Comparison of ENCODE assay signal across 22 cellular contexts in the genomic region with DNA sequence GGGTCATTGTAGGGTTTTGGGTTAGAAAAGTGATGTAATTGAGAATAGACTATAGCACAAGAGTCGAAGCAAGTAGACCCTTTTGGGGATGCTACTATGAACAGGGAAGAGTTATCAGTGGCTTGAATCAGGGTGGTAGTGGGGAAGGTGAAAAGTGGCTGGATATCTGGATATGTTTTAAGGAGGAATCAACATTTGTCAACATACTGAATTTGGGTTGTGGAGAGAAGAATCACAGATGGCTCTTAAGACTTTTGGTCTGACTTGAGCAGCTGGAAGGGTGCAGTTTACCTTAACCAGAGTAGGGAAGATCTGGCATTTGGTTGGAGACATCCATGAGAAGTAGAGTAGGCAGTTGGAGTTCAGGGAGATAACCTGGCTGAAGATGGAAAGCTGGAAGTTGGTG. TPM values are rescaled to one million over a fixed set of nuclear protein-coding genes. Genes with fewer than 3 reads are reported as not detected.
DNase-seq lines count a peak whose midpoint lies in the region; ATAC-seq and TF ChIP-seq lines count a peak whose summit lies in the region.
"Had no signal": no experiment of that assay in that cellular context is flagged by ENCODE, and none has a peak within 500 bp of the region (broad histone marks: within the 10 kb centered on the region; RNA-seq: fewer than 3 reads in every experiment).

No MANE protein-coding gene starts in this region.

- H3K36me3 Mint-ChIP-seq in activated naive CD8-positive, alpha-beta T cell treated with anti-CD3 and anti-CD28 coated beads for 36 hours = no peaks in the 10 kb centered on the region
- H3K36me3 Mint-ChIP-seq in activated naive CD8-positive, alpha-beta T cell treated with anti-CD3 and anti-CD28 coated beads, Interleukin-2, amount 50 U/mL, for 24 hours (ENCODE audit: low read depth) = peaks cover 5% of the 10 kb centered on the region
- peaks cover 5% of the 10 kb centered on the region for H3K36me3 Mint-ChIP-seq in nephron progenitor cell (ENCODE audit: low read depth)
- H3K36me3 Mint-ChIP-seq: CD4-positive, alpha-beta memory T cell had no signal

- TF ChIP-seq POLR2A in HCT116 (IDR thresholded peaks at IDR 0.05; ENCODE audit: borderline replicate concordance, extremely low read depth, insufficient read depth, insufficient read length) = no peak

- H4K20me1 ChIP-seq in HCT116 (ENCODE audit: insufficient read depth) = no peaks in the 10 kb centered on the region
- H4K20me1 ChIP-seq: BLaER1 treated with 17β-estradiol and CSF1 and Interleukin-3, amounts not matched to agents 10 nM and 100 nM had no signal

- ATAC-seq in activated naive CD8-positive, alpha-beta T cell treated with anti-CD3 and anti-CD28 coated beads, Interleukin-2, amount 50 U/mL, for 24 hours = no peak
- ATAC-seq in HCT116 (no peak), HG03045 (IDR thresholded peaks at IDR 0.05; ENCODE audit: unreplicated experiment) (no peak)

- H3K27ac Mint-ChIP-seq in activated naive CD8-positive, alpha-beta T cell treated with anti-CD3 and anti-CD28 coated beads for 36 hours = peak overlapping the region; percentile 5
- no peak overlapping the region for H3K27ac Mint-ChIP-seq in activated naive CD8-positive, alpha-beta T cell treated with anti-CD3 and anti-CD28 coated beads, Interleukin-2, amount 50 U/mL, for 24 hours
- H3K27ac Mint-ChIP-seq in nephron progenitor cell = peak overlapping the region; percentile 2

- intact Hi-C loops in HCT116 (cut with micrococcal nuclease) = no loop called here

- BruUV-seq in HCT116 (replicated peaks; lab: Mats Ljungman, UMichigan) = no TSS peak

- no peaks in the 10 kb centered on the region for H3K4me1 ChIP-seq in HCT116 (ENCODE audit: control insufficient read depth in 1 of 2, insufficient read depth in 2 of 2, low read length in 2 of 2)
- H3K4me1 ChIP-seq: Caco-2 had no signal

- POLR2A ChIA-PET in HCT116 (lab: Charles Lee) (no interaction called here), RWPE1 (lab: Yijun Ruan, JAX; ENCODE audit: low non-redundant PET) (no interaction called here)

- no peaks in the 10 kb centered on the region for H3K9me3 ChIP-seq in HCT116 (ENCODE audit: control insufficient read depth in 1 of 2, insufficient read depth in 1 of 2, low read depth in 1 of 2, low read length in 2 of 2)
- H3K9me3 ChIP-seq: BLaER1 treated with 17β-estradiol and CSF1 and Interleukin-3, amounts not matched to agents 10 nM and 100 nM; Caco-2 had no signal

- H2AFZ ChIP-seq in HCT116 (ENCODE audit: low read depth, low read length, poor library complexity, severe bottlenecking) = no peak overlapping the region
- H2AFZ ChIP-seq: PC-9 had no signal

- H3K27me3 ChIP-seq in HCT116 (ENCODE audit: insufficient read depth, low read length) = no peaks in the 10 kb centered on the region
- H3K27me3 ChIP-seq: BLaER1 treated with 17β-estradiol and CSF1 and Interleukin-3, amounts not matched to agents 10 nM and 100 nM had no signal

- H3K27ac ChIP-seq in HCT116 (ENCODE audit: low read depth, low read length) = no peak overlapping the region
- H3K27ac ChIP-seq in RWPE1 = no peak overlapping the region
- H3K27ac ChIP-seq: BLaER1 treated with 17β-estradiol and CSF1 and Interleukin-3, amounts not matched to agents 10 nM and 100 nM; HL-60; KMS-11; PC-9 had no signal

- no peaks in the 10 kb centered on the region for H3K27me3 Mint-ChIP-seq in activated naive CD8-positive, alpha-beta T cell treated with anti-CD3 and anti-CD28 coated beads for 36 hours
- no peaks in the 10 kb centered on the region for H3K27me3 Mint-ChIP-seq in activated naive CD8-positive, alpha-beta T cell treated with anti-CD3 and anti-CD28 coated beads, Interleukin-2, amount 50 U/mL, for 24 hours
- no peaks in the 10 kb centered on the region for H3K27me3 Mint-ChIP-seq in nephron progenitor cell (ENCODE audit: low read depth, poor library complexity)
- H3K27me3 Mint-ChIP-seq: CD4-positive, alpha-beta memory T cell had no signal

- H3K4me3 Mint-ChIP-seq in activated naive CD8-positive, alpha-beta T cell treated with anti-CD3 and anti-CD28 coated beads for 36 hours = no peak overlapping the region
- H3K4me3 Mint-ChIP-seq in activated naive CD8-positive, alpha-beta T cell treated with anti-CD3 and anti-CD28 coated beads, Interleukin-2, amount 50 U/mL, for 24 hours = no peak overlapping the region
- H3K4me3 Mint-ChIP-seq in nephron progenitor cell = no peak overlapping the region
- H3K4me3 Mint-ChIP-seq: CD4-positive, alpha-beta memory T cell had no signal

- DNase-seq in activated naive CD8-positive, alpha-beta T cell treated with anti-CD3 and anti-CD28 coated beads for 36 hours = no peak
- DNase-seq in activated naive CD8-positive, alpha-beta T cell treated with anti-CD3 and anti-CD28 coated beads, Interleukin-2, amount 50 U/mL, for 24 hours = no peak
- no peak for DNase-seq in HCT116 (ENCODE audit: low read depth, low spot score)
- DNase-seq in NCI-H524 treated with DMSO at 0.1 percent for 48 hours (lab: John Stamatoyannopoulos, UW) = peak; percentile 25
- DNase-seq in nephron progenitor cell = no peak
- DNase-seq in RWPE1 (ENCODE audit: low spot score) = no peak
- DNase-seq: Caco-2; CD4-positive, alpha-beta memory T cell; DMS53; EL; GF-D8; H7; MV-4-11; NCI-H1105 treated with DMSO at 0.1 percent for 48 hours; NCI-H2029 treated with DMSO at 0.1 percent for 48 hours; PC-9; SIG-M5; T-helper 1 cell had no signal

- H3K36me3 ChIP-seq in HCT116 (ENCODE audit: control insufficient read depth in 1 of 2, insufficient read depth in 2 of 2, low read length in 2 of 2) = no peaks in the 10 kb centered on the region

- no peaks in the 10 kb centered on the region for H3K4me1 Mint-ChIP-seq in activated naive CD8-positive, alpha-beta T cell treated with anti-CD3 and anti-CD28 coated beads for 36 hours
- H3K4me1 Mint-ChIP-seq in activated naive CD8-positive, alpha-beta T cell treated with anti-CD3 and anti-CD28 coated beads, Interleukin-2, amount 50 U/mL, for 24 hours = no peaks in the 10 kb centered on the region
- no peaks in the 10 kb centered on the region for H3K4me1 Mint-ChIP-seq in nephron progenitor cell

- no peaks in the 10 kb centered on the region for H3K9me3 Mint-ChIP-seq in activated naive CD8-positive, alpha-beta T cell treated with anti-CD3 and anti-CD28 coated beads for 36 hours
- H3K9me3 Mint-ChIP-seq in activated naive CD8-positive, alpha-beta T cell treated with anti-CD3 and anti-CD28 coated beads, Interleukin-2, amount 50 U/mL, for 24 hours = no peaks in the 10 kb centered on the region
- no peaks in the 10 kb centered on the region for H3K9me3 Mint-ChIP-seq in nephron progenitor cell
- H3K9me3 Mint-ChIP-seq: CD4-positive, alpha-beta memory T cell had no signal

- CTCF ChIA-PET in HCT116 (lab: Charles Lee) (no interaction called here), RWPE1 (lab: Yijun Ruan, JAX) (interaction anchor here (0.7 kb wide), 1 partner anchor 114 kb away, joined by 3 read pairs; no protein-coding TSS in a partner anchor)

- H3K9ac ChIP-seq in HCT116 (ENCODE audit: low read length) = no peak overlapping the region
- H3K9ac ChIP-seq: BLaER1 treated with 17β-estradiol and CSF1 and Interleukin-3, amounts not matched to agents 10 nM and 100 nM; KMS-11 had no signal

- H3K79me2 ChIP-seq in HCT116 (ENCODE audit: insufficient read depth, low read length) = no peaks in the 10 kb centered on the region

- RAD21 ChIA-PET in HCT116 (lab: Charles Lee; ENCODE audit: low non-redundant PET in 1 of 2, low total read pairs in 2 of 2, uncharacterized antibody in 2 of 2, unreplicated experiment in 2 of 2) = no interaction called here

- TF ChIP-seq CTCF in HCT116 (IDR thresholded peaks at IDR 0.05 in 2 of 3, conservative IDR thresholded peaks at IDR 0.05 in 1 of 3; ENCODE audit: borderline replicate concordance in 1 of 3, insufficient read depth in 1 of 3, low read depth in 2 of 3, low read length in 2 of 3) (no peak), nephron progenitor cell (IDR thresholded peaks at IDR 0.05) (no peak), RWPE1 (conservative IDR thresholded peaks at IDR 0.05; ENCODE audit: low read depth) (no peak)

- TF ChIP-seq RAD21 in HCT116 (IDR thresholded peaks at IDR 0.05; ENCODE audit: low read depth) = no peak

- no peak overlapping the region for H3K4me3 ChIP-seq in HCT116 (replicated peaks in 1 of 2; ENCODE audit: low read depth in 1 of 2, low read length in 2 of 2)
- H3K4me3 ChIP-seq: BLaER1 treated with 17β-estradiol and CSF1 and Interleukin-3, amounts not matched to agents 10 nM and 100 nM; PC-9 had no signal

- H3K4me2 ChIP-seq in HCT116 (ENCODE audit: low read length) = no peak overlapping the region
- H3K4me2 ChIP-seq: BLaER1 treated with 17β-estradiol and CSF1 and Interleukin-3, amounts not matched to agents 10 nM and 100 nM; KMS-11; PC-9 had no signal

- H3K9me2 ChIP-seq in HCT116 (ENCODE audit: insufficient read depth) = no peaks in the 10 kb centered on the region

TF ChIP-seq in HCT116, 20 proteins besides CTCF, POLR2A, EP300 and RAD21:
- TF ChIP-seq POLR2AphosphoS5 (IDR thresholded peaks at IDR 0.05; ENCODE audit: low read depth, low read length) (0 out of 2 replicates have a peak, but pooled peaks have one; percentile 27), ATF3 (IDR thresholded peaks at IDR 0.05) (no peak)

RNA-seq across cellular contexts. Expression of gene FCHO2, which starts 38.5 kb away (rescaled TPM):
- under 1 TPM; 0.16 to 0.52 TPM for total RNA-seq in activated naive CD8-positive, alpha-beta T cell treated with anti-CD3 and anti-CD28 coated beads for 36 hours
- total RNA-seq in HCT116 (2021; ENCODE audit: unreplicated experiment) = 18.7 TPM
- polyA plus RNA-seq in HCT116 (2012) = 12.8 and 13.2 TPM in 2 replicates

Comparison
In these comparisons a context has a peak if more than half of its experiments do, and no peak if none do; other contexts are left out.
1. RNA of gene FCHO2, which starts 38.5 kb away (total RNA-seq): 18.7 TPM in HCT116 (single experiment); 0.16 to 0.52 TPM in activated naive CD8-positive, alpha-beta T cell treated with anti-CD3 and anti-CD28 coated beads for 36 hours; every median in the first group is over 10 times any median in the second.